Comparison of ENCODE assay signal across 1 cellular context in the genomic region with DNA sequence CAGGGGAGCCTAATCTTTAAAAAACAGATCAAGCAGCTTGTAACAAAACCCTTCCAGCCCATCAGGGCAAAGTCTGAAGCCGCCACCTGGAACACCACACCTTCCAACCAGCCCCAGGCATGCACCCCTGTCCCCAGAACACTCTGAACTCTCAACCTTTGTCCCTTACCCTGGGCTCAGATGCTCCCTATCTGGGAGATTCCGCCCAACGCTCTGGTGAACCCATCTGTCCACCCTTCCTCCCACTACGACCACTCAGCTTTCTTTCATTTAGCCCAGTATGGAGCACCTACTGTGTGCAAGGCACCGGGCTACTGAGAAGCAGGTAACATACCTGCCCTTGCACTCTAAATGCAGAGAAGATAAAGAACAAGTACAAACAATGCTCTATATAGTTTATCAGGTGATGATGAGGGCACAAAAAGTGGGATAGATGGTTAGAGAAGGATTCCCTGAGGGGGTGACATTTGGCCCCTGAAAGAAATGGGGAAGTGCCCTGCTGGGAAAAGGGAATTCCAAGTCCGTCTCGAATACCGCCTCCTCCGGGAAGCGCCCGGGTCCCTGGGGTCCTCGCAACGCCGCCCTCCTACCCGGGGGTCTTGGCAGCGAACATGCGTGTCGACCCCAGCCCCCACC.
TF ChIP-seq lines count a peak whose summit lies in the region.

No MANE protein-coding gene starts in this region.

TF ChIP-seq in IMR-90, 13 proteins besides CTCF, POLR2A, EP300 and RAD21 (continued from another document):
- TF ChIP-seq MXI1 (IDR thresholded peaks at IDR 0.05; ENCODE audit: borderline replicate concordance, low read depth, low read length): no peak
- TF ChIP-seq ELK1 (IDR thresholded peaks at IDR 0.05; ENCODE audit: borderline replicate concordance, low read depth, low read length): no peak
- no peak for TF ChIP-seq RFX5 (IDR thresholded peaks at IDR 0.05; ENCODE audit: low read depth, low read length)
- TF ChIP-seq CEBPB (IDR thresholded peaks at IDR 0.05; ENCODE audit: low read depth, low read length): no peak
- no peak for TF ChIP-seq SMC3 (IDR thresholded peaks at IDR 0.05; ENCODE audit: low read depth, low read length)
- no peak for TF ChIP-seq BHLHE40 (IDR thresholded peaks at IDR 0.05; ENCODE audit: low read depth, low read length)
- TF ChIP-seq MAZ (IDR thresholded peaks at IDR 0.05; ENCODE audit: borderline replicate concordance, low read depth, low read length): no peak
- TF ChIP-seq FOS (IDR thresholded peaks at IDR 0.05; ENCODE audit: low read depth, low read length): no peak
- TF ChIP-seq CHD1 (IDR thresholded peaks at IDR 0.05; ENCODE audit: low read depth, low read length): no peak
- no peak for TF ChIP-seq RCOR1 (IDR thresholded peaks at IDR 0.05; ENCODE audit: insufficient replicate concordance, low read length)
- TF ChIP-seq MAFK (IDR thresholded peaks at IDR 0.05; ENCODE audit: low read depth, low read length): no peak
- TF ChIP-seq NFE2L2 (IDR thresholded peaks at IDR 0.05; ENCODE audit: low read depth, low read length): no peak
